ENCODE assay signal across 9 cellular contexts in the genomic region with DNA sequence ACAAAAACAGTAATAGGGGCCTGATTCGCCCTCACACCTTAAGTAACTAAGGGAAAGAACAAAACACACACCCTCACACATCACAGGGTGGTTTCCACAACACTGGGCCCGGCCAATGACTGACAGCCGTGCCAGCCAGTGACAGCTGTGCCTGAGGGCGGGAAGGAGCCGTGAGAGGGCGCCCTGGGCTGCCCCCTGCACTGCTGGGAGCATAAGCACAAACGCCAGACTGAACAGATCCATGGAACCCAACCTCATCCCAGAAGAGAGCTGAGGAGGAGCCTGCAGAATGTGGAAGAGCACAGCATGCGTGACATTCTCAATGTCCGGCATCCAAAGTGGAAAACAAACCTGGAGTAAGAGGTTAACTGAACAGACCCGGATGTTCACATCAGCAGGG. TPM values are rescaled to one million over a fixed set of nuclear protein-coding genes. Genes with fewer than 3 reads are reported as not detected.
DNase-seq lines count a peak whose midpoint lies in the region; ATAC-seq and TF ChIP-seq lines count a peak whose summit lies in the region.
"Had no signal": no experiment of that assay in that cellular context is flagged by ENCODE, and none has a peak within 500 bp of the region (broad histone marks: within the 10 kb centered on the region; RNA-seq: fewer than 3 reads in every experiment).

No MANE protein-coding gene starts in this region.

- peak; percentile 83 for DNase-seq in NCI-H226
- peak; percentile 66 for DNase-seq in activated gamma-delta T cell (lab: John Stamatoyannopoulos, UW)
- peak in 32 of 51 donors; percentile 14 to 82 (median 56) for DNase-seq in hypothalamus (lab: John Stamatoyannopoulos, UW)
- DNase-seq in stimulated activated CD4-positive, alpha-beta T cell treated with anti-CD3 and anti-CD28 coated beads, Interleukin-4, amount 100 ng/mL, for 24 hours, result peak; percentile 68
- no peak for DNase-seq in suprapubic skin (ENCODE audit: low spot score in 2 of 2)
- DNase-seq in Calu3, result no peak
- no peak for DNase-seq in adrenal gland

- H3K4me3 Mint-ChIP-seq in Calu3 (ENCODE audit: low read depth, unreplicated experiment), result no peak overlapping the region

- H3K27ac ChIP-seq in suprapubic skin, result no peak overlapping the region
- H3K27ac ChIP-seq in adrenal gland, result no peak overlapping the region

- H3K36me3 ChIP-seq in suprapubic skin (peaks cover 96% of the 10 kb centered on the region), adrenal gland (replicated peaks in 1 of 2) (peaks cover 0 to 70% of the 10 kb centered on the region in 2 donors)

- H3K9me3 ChIP-seq in suprapubic skin (no peaks in the 10 kb centered on the region), adrenal gland (replicated peaks in 1 of 3) (no peaks in the 10 kb centered on the region)

- H3K27me3 ChIP-seq in suprapubic skin, result no peaks in the 10 kb centered on the region
- H3K27me3 ChIP-seq in adrenal gland, result no peaks in the 10 kb centered on the region

- 58% methylated on average over 10 of the region's 10 CpGs for WGBS in suprapubic skin
- 61 to 74% (median 71%) methylated on average over 9 to 10 of the region's 10 CpGs for whole genome bisulfite sequencing in adrenal gland, 4 donors

- CTCF ChIA-PET in Calu3 (lab: Charles Lee), result interaction anchor here (0.6 kb wide), 1 partner anchor 133 kb away, joined by 5 read pairs; no protein-coding TSS in a partner anchor

- H3K4me1 ChIP-seq in suprapubic skin, result peaks cover 4% of the 10 kb centered on the region
- H3K4me1 ChIP-seq in adrenal gland (replicated peaks in 1 of 2), result no peaks in the 10 kb centered on the region

- no peak overlapping the region for H3K27ac Mint-ChIP-seq in Calu3 (ENCODE audit: unreplicated experiment)

- peaks cover 75% of the 10 kb centered on the region for H3K36me3 Mint-ChIP-seq in Calu3 (ENCODE audit: insufficient read depth, unreplicated experiment)

- no peaks in the 10 kb centered on the region for H3K9me3 Mint-ChIP-seq in Calu3 (ENCODE audit: low read depth, unreplicated experiment)

- intact Hi-C loops in Calu3 (cut with micrococcal nuclease; ENCODE audit: unreplicated experiment), result no loop called here
- intact Hi-C loops in adrenal gland (cut with DNase I), result no loop called here

- no peak for TF ChIP-seq EP300 in suprapubic skin (IDR thresholded peaks at IDR 0.05)

- H3K4me3 ChIP-seq in suprapubic skin (no peak overlapping the region), adrenal gland (no peak overlapping the region)

- ATAC-seq in GM19351 (IDR thresholded peaks at IDR 0.05; ENCODE audit: unreplicated experiment), result no peak

- BruUV-seq in Calu3 (replicated peaks; lab: Mats Ljungman, UMichigan), result no TSS peak

- no peak for TF ChIP-seq CTCF in suprapubic skin (IDR thresholded peaks at IDR 0.05)
- TF ChIP-seq CTCF in Calu3 (IDR thresholded peaks at IDR 0.05; ENCODE audit: unreplicated experiment), result no peak
- TF ChIP-seq CTCF in adrenal gland (IDR thresholded peaks at IDR 0.05), result no peak

- no peaks in the 10 kb centered on the region for H3K27me3 Mint-ChIP-seq in Calu3 (ENCODE audit: unreplicated experiment)

- TF ChIP-seq POLR2A in suprapubic skin (IDR thresholded peaks at IDR 0.05), result no peak
- TF ChIP-seq POLR2A in adrenal gland (IDR thresholded peaks at IDR 0.05), result no peak

- no peaks in the 10 kb centered on the region for H3K4me1 Mint-ChIP-seq in Calu3 (ENCODE audit: low read depth, unreplicated experiment)

RNA-seq across cellular contexts. Expression of gene CSNK1D, which starts 16.0 kb away (rescaled TPM):
- 100 to 1,000 TPM in 1 of 4 donors, 10 to 100 TPM in 3; 52.3 to 142 (median 58.8) TPM for total RNA-seq in suprapubic skin
- total RNA-seq in Calu3 (2022), result 157 and 160 TPM in 2 replicates
- 100 to 1,000 TPM in 4 of 8 donors, 10 to 100 TPM in 4; 49.8 to 185 (median 97.4) TPM for total RNA-seq in adrenal gland
- 100 to 1,000 TPM; 126 to 171 (median 153) TPM for polyA plus RNA-seq in adrenal gland

RNA-seq across cellular contexts. Expression of gene SLC16A3, which starts 28.6 kb away (rescaled TPM):
- total RNA-seq in suprapubic skin (1 to 10 TPM; 3.6 to 7.6 (median 4.5) TPM), Calu3 (2022) (44.7 and 47.2 TPM in 2 replicates), adrenal gland (10 to 100 TPM; 21.9 to 58.6 (median 40.1) TPM)
- polyA plus RNA-seq in adrenal gland, result 10 to 100 TPM in 2 of 3 donors, 1 to 10 TPM in 1; 2.7 to 14.4 (median 10.5) TPM

RNA-seq across cellular contexts. Expression of gene CCDC57, which starts 44.8 kb away (rescaled TPM):
- total RNA-seq in suprapubic skin, result 10 to 100 TPM; 16.1 to 29.8 (median 20.3) TPM
- 69.9 and 76.8 TPM in 2 replicates for total RNA-seq in Calu3 (2022)
- total RNA-seq in adrenal gland, result 10 to 100 TPM; 14.7 to 51.3 (median 28.8) TPM
- polyA plus RNA-seq in adrenal gland, result 100 to 1,000 TPM in 2 of 3 donors, 1 to 10 TPM in 1; 7.1 to 275 (median 129) TPM

RNA-seq across cellular contexts. Expression of gene CD7, which starts 59.9 kb away (rescaled TPM):
- total RNA-seq in suprapubic skin, result 1 to 10 TPM in 3 of 4 donors, under 1 TPM in 1; 0.29 to 4.4 (median 1.6) TPM
- total RNA-seq in Calu3 (2022), result 0.34 TPM in 1 of 2 replicates, not detected in the other
- total RNA-seq in adrenal gland, result 1 to 10 TPM in 6 of 8 donors, under 1 TPM in 1, not detected in 1; 0.83 to 4.1 (median 1.8) TPM
- polyA plus RNA-seq in adrenal gland, result 1 to 10 TPM in 2 of 3 donors, not detected in 1; 1.1 to 4.2 TPM
- total RNA-seq: frontal cortex had no signal

Comparison
In these comparisons a context has a peak if more than half of its experiments do, and no peak if none do; other contexts are left out.
1. DNase-seq: peak in NCI-H226 (single experiment), activated gamma-delta T cell (single experiment), hypothalamus (32 of 51) and stimulated activated CD4-positive, alpha-beta T cell treated with anti-CD3 and anti-CD28 coated beads, Interleukin-4, amount 100 ng/mL, for 24 hours (single experiment); none in suprapubic skin (0 of 2), Calu3 (single experiment) and adrenal gland (0 of 7).